In the genomic region with DNA sequence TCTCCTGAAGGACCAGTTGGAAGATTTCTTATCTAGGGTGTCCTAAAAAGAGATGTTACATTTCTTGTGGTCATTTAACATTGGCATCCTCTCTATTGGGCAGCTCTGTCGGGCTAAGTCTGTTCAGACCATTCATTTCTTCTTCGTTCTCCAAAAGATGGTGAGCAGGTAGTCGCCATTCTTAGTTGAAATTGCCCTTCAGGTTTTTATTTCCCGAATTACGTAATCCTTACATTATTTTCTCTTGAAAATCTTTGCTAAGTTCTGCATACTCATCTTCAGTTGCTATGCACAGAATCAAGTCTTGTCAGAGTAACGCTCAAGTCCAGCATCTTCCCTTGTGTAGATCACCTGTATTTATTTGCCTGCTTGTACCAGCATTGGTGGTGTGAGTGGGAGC, we compare ENCODE assay signal across 11 cellular contexts. TPM values are rescaled to one million over a fixed set of nuclear protein-coding genes. Genes with fewer than 3 reads are reported as not detected.
A peak's percentile ranks its signal among the peaks of the same experiment; 100 is the strongest.
DNase-seq lines count a peak whose midpoint lies in the region; ATAC-seq, FAIRE-seq and TF ChIP-seq lines count a peak whose summit lies in the region.
"Had no signal": no experiment of that assay in that cellular context is flagged by ENCODE, and none has a peak within 500 bp of the region (broad histone marks: within the 10 kb centered on the region; RNA-seq: fewer than 3 reads in every experiment).

No MANE protein-coding gene starts in this region.

- peaks cover 84% of the 10 kb centered on the region for H3K79me2 ChIP-seq in ACC112 (ENCODE audit: control insufficient read depth, insufficient read depth, low read length, unreplicated experiment)

- H3K9me3 Mint-ChIP-seq in effector memory CD8-positive, alpha-beta T cell, result no peaks in the 10 kb centered on the region
- H3K9me3 Mint-ChIP-seq in osteocyte (ENCODE audit: unreplicated experiment), result no peaks in the 10 kb centered on the region

- FAIRE-seq in HTR-8/SVneo (lab: Jason Lieb, UNC), result no peak
- FAIRE-seq: islet of Langerhans had no signal

- no peaks in the 10 kb centered on the region for H3K9me3 ChIP-seq in Peyer's patch
- H3K9me3 ChIP-seq: right lobe of liver had no signal

- H3K27me3 Mint-ChIP-seq in effector memory CD8-positive, alpha-beta T cell, result no peaks in the 10 kb centered on the region
- H3K27me3 Mint-ChIP-seq in osteocyte (ENCODE audit: unreplicated experiment), result no peaks in the 10 kb centered on the region

- TF ChIP-seq CTCF in Peyer's patch (IDR thresholded peaks at IDR 0.05) (no peak), osteocyte (IDR thresholded peaks at IDR 0.05) (no peak)

- no peak for TF ChIP-seq POLR2A in Peyer's patch (IDR thresholded peaks at IDR 0.05)

- peak overlapping the region; percentile 53; the same call in 1 of the 2 replicates for H3K4me3 ChIP-seq in ACC112 (ENCODE audit: low read depth, low read length)
- H3K4me3 ChIP-seq in Peyer's patch, result no peak overlapping the region
- H3K4me3 ChIP-seq: right lobe of liver had no signal

- peaks cover 43 to 57% of the 10 kb centered on the region in 2 donors for H3K4me1 Mint-ChIP-seq in effector memory CD8-positive, alpha-beta T cell (ENCODE audit: low read depth in 2 of 2)
- H3K4me1 Mint-ChIP-seq in osteocyte (ENCODE audit: unreplicated experiment), result peaks cover 35% of the 10 kb centered on the region

- H3K4me1 ChIP-seq in ACC112 (ENCODE audit: control insufficient read depth, insufficient read depth, low read length, unreplicated experiment) (peaks cover 50% of the 10 kb centered on the region), Peyer's patch (peaks cover 0 to 63% (median 11%) of the 10 kb centered on the region in 4 donors)

- no peak overlapping the region for H2AFZ ChIP-seq in ACC112 (ENCODE audit: low read length, unreplicated experiment)

- H3K27ac ChIP-seq in ACC112 (ENCODE audit: low read depth, low read length) (peak overlapping the region; percentile 89), Peyer's patch (peak overlapping the region in 3 of 4 donors; percentile 78 to 96 (median 88))
- H3K27ac ChIP-seq: right lobe of liver had no signal

- peak overlapping the region; percentile 6 to 8 for H3K4me3 Mint-ChIP-seq in effector memory CD8-positive, alpha-beta T cell
- H3K4me3 Mint-ChIP-seq in osteocyte (ENCODE audit: unreplicated experiment), result no peak overlapping the region

- peaks cover 24% of the 10 kb centered on the region for H3K36me3 ChIP-seq in ACC112 (ENCODE audit: insufficient read depth, low read length)
- H3K36me3 ChIP-seq in Peyer's patch, result peaks cover 0 to 58% (median 0%) of the 10 kb centered on the region in 3 donors

- H3K27ac Mint-ChIP-seq in effector memory CD8-positive, alpha-beta T cell, result peak overlapping the region; percentile 85 to 89
- peak overlapping the region; percentile 73 for H3K27ac Mint-ChIP-seq in osteocyte (ENCODE audit: unreplicated experiment)

- H3K27me3 ChIP-seq in ACC112 (ENCODE audit: insufficient read depth, low read length) (no peaks in the 10 kb centered on the region), Peyer's patch (no peaks in the 10 kb centered on the region)
- H3K27me3 ChIP-seq: right lobe of liver had no signal

- peaks cover 57% of the 10 kb centered on the region for H3K36me3 Mint-ChIP-seq in effector memory CD8-positive, alpha-beta T cell (ENCODE audit: insufficient read depth)
- H3K36me3 Mint-ChIP-seq in osteocyte (ENCODE audit: unreplicated experiment), result peaks cover 29% of the 10 kb centered on the region

- no peak for DNase-seq in Peyer's patch
- no peak for DNase-seq in effector memory CD8-positive, alpha-beta T cell
- DNase-seq in osteocyte (ENCODE audit: extremely low spot score, unreplicated experiment), result no peak
- no peak for DNase-seq in HTR-8/SVneo (ENCODE audit: insufficient read length, low spot score)
- DNase-seq in stimulated activated CD4-positive, alpha-beta T cell treated with anti-CD3 and anti-CD28 coated beads, Interleukin-1b, Interleukin-23, amount 100 ng/mL, for 48 hours, result no peak
- no peak for DNase-seq in NCI-H1694 treated with DMSO at 0.1 percent for 48 hours (lab: John Stamatoyannopoulos, UW)
- DNase-seq: NCI-H2029 treated with DMSO at 0.1 percent for 48 hours, right lobe of liver had no signal

- ATAC-seq in effector memory CD8-positive, alpha-beta T cell (replicated peaks), result no peak
- ATAC-seq in GM19328 (IDR thresholded peaks at IDR 0.05; ENCODE audit: unreplicated experiment), result no peak

RNA-seq across cellular contexts. Expression of a gene that starts 19.8 kb away (rescaled TPM):
- total RNA-seq in Peyer's patch (100 to 1,000 TPM; 104 to 201 (median 186) TPM), osteocyte (267 and 270 TPM in 2 replicates)

RNA-seq across cellular contexts. Expression of a gene that starts 45.3 kb away (rescaled TPM):
- total RNA-seq in Peyer's patch, result 1 to 10 TPM; 2.5 to 7.5 (median 6.2) TPM
- total RNA-seq in osteocyte, result 23.0 and 27.7 TPM in 2 replicates

RNA-seq across cellular contexts. Expression of a gene that starts 53.6 kb away (rescaled TPM):
- total RNA-seq in Peyer's patch (10 to 100 TPM in 3 of 4 donors, 1 to 10 TPM in 1; 9.1 to 36.3 (median 24.3) TPM), osteocyte (21.5 and 22.4 TPM in 2 replicates)
